21 cellular contexts compared by ENCODE assay signal in the genomic region with DNA sequence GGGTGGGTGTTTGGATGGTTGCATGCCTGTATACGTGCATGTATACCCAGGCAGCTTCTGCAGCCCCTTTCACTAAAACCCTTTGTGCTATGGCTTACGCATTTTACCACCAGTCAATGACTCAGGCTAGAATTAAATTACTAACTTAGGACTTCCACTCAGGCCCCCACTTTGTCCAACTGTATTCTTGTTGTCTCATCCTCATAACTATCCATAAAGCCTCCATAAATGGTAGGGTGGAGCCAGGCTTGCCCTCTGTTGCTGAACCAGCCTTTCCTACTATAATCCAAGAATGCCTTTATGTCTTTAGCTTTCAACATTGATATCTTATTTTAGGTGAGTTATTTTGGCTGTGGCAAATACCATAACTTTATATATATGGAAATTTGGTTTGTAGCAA.
"Had no signal": no experiment of that assay in that cellular context is flagged by ENCODE, and none has a peak within 500 bp of the region (broad histone marks: within the 10 kb centered on the region; RNA-seq: fewer than 3 reads in every experiment).

No MANE protein-coding gene starts in this region.

- H3K4me3 ChIP-seq: colonic mucosa, hepatocyte, ovary, testis, transverse colon had no signal

- H3K27ac ChIP-seq: colonic mucosa, hepatocyte, neutrophil, ovary, testis, transverse colon had no signal

- H3K27me3 ChIP-seq: colonic mucosa, hepatocyte, neutrophil, ovary, testis, transverse colon had no signal

- H3K36me3 ChIP-seq: colonic mucosa, neutrophil, ovary, transverse colon had no signal

- H3K4me1 ChIP-seq: colonic mucosa, testis, transverse colon had no signal

- H3K4me1 Mint-ChIP-seq: endodermal cell; stimulated activated naive B cell treated with anti-CD40 and anti-IgM and Interleukin-4, amounts not matched to agents 10 μg/mL and 1 μg/mL and 100 μg/mL, for 72 hours; stimulated activated naive CD8-positive, alpha-beta T cell treated with anti-CD3 and anti-CD28 coated beads, Interleukin-15, amount 100 ng/mL, for 72 hours had no signal

- H3K36me3 Mint-ChIP-seq: naive thymus-derived CD8-positive, alpha-beta T cell had no signal

- H3K4me3 Mint-ChIP-seq: endodermal cell; naive thymus-derived CD8-positive, alpha-beta T cell; stimulated activated naive B cell treated with anti-CD40 and anti-IgM and Interleukin-4, amounts not matched to agents 10 μg/mL and 1 μg/mL and 100 μg/mL, for 72 hours; stimulated activated naive CD8-positive, alpha-beta T cell treated with anti-CD3 and anti-CD28 coated beads, Interleukin-15, amount 100 ng/mL, for 72 hours had no signal

- H3K27ac Mint-ChIP-seq: stimulated activated naive B cell treated with anti-CD40 and anti-IgM and Interleukin-4, amounts not matched to agents 10 μg/mL and 1 μg/mL and 100 μg/mL, for 72 hours had no signal

- ATAC-seq: left cardiac atrium; naive thymus-derived CD8-positive, alpha-beta T cell; right cardiac atrium; stimulated activated naive B cell treated with anti-CD40 and anti-IgM and Interleukin-4, amounts not matched to agents 10 μg/mL and 1 μg/mL and 100 μg/mL, for 72 hours; stimulated activated naive CD8-positive, alpha-beta T cell treated with anti-CD3 and anti-CD28 coated beads, Interleukin-15, amount 100 ng/mL, for 72 hours had no signal

- DNase-seq: cerebellar nuclear complex; colonic mucosa; effector CD4-positive, alpha-beta T cell; endodermal cell; erythroblast; foreskin melanocyte; head of caudate nucleus; kidney; left cardiac atrium; mesendoderm; naive thymus-derived CD8-positive, alpha-beta T cell; ovary; right cardiac atrium; stimulated activated CD4-positive, alpha-beta T cell treated with anti-CD3 and anti-CD28 coated beads, Interleukin-4, amount 100 ng/mL, for 24 hours; stimulated activated naive B cell treated with anti-CD40 and anti-IgM and Interleukin-4, amounts not matched to agents 10 μg/mL and 1 μg/mL and 100 μg/mL, for 72 hours; stimulated activated naive CD8-positive, alpha-beta T cell treated with anti-CD3 and anti-CD28 coated beads, Interleukin-15, amount 100 ng/mL, for 72 hours; testis; transverse colon had no signal

- H3K27me3 Mint-ChIP-seq: progenitor cell of endocrine pancreas; stimulated activated naive B cell treated with anti-CD40 and anti-IgM and Interleukin-4, amounts not matched to agents 10 μg/mL and 1 μg/mL and 100 μg/mL, for 72 hours; stimulated activated naive CD8-positive, alpha-beta T cell treated with anti-CD3 and anti-CD28 coated beads, Interleukin-15, amount 100 ng/mL, for 72 hours had no signal

- H3K9me3 Mint-ChIP-seq: endodermal cell; naive thymus-derived CD8-positive, alpha-beta T cell; stimulated activated naive B cell treated with anti-CD40 and anti-IgM and Interleukin-4, amounts not matched to agents 10 μg/mL and 1 μg/mL and 100 μg/mL, for 72 hours; stimulated activated naive CD8-positive, alpha-beta T cell treated with anti-CD3 and anti-CD28 coated beads, Interleukin-15, amount 100 ng/mL, for 72 hours had no signal

- H3K9me3 ChIP-seq: colonic mucosa, neutrophil, ovary, testis, transverse colon had no signal
